Comparison of ENCODE assay signal across 24 cellular contexts in genomic region chr17:16108386-16108785, GRCh38.
DNase-seq lines count a peak whose midpoint lies in the region; ATAC-seq, FAIRE-seq and TF ChIP-seq lines count a peak whose summit lies in the region.
"Had no signal": no experiment of that assay in that cellular context is flagged by ENCODE, and none has a peak within 500 bp of the region (broad histone marks: within the 10 kb centered on the region; RNA-seq: fewer than 3 reads in every experiment).

No MANE protein-coding gene starts in this region.

- 84% methylated on average over 1 of the region's 1 CpG for WGBS in right lobe of liver (ENCODE audit: insufficient coverage, low coverage, low lambda C conversion rate, missing lambda C conversion rate)
- 98% methylated on average over 1 of the region's 1 CpG for WGBS in HepG2 (ENCODE audit: low lambda C conversion rate)

- POLR2A ChIA-PET in HepG2 (lab: Yijun Ruan, JAX): no interaction called here

- no peak for TF ChIP-seq EP300 in HepG2 (IDR thresholded peaks at IDR 0.05; ENCODE audit: low read depth in 2 of 2, low read length in 2 of 2)
- no peak for TF ChIP-seq EP300 in HepG2 (CRISPR knock-in tag; IDR thresholded peaks at IDR 0.05; ENCODE audit: borderline replicate concordance)

- H3K4me3 ChIP-seq in right lobe of liver: no peak overlapping the region
- no peak overlapping the region for H3K4me3 ChIP-seq in HepG2 (replicated peaks in 1 of 3; ENCODE audit: insufficient read depth in 1 of 3, low read depth in 2 of 3, low read length in 3 of 3)
- H3K4me3 ChIP-seq in uterus: no peak overlapping the region
- H3K4me3 ChIP-seq: BLaER1 treated with 17β-estradiol and CSF1 and Interleukin-3, amounts not matched to agents 10 nM and 100 nM; GM12878; GM23338 had no signal

- no peak for TF ChIP-seq POLR2A in right lobe of liver (IDR thresholded peaks at IDR 0.05)
- no peak for TF ChIP-seq POLR2A in HepG2 (IDR thresholded peaks at IDR 0.05; ENCODE audit: insufficient read depth in 1 of 2, low read depth in 2 of 2, low read length in 2 of 2)
- no peak for TF ChIP-seq POLR2A in uterus (IDR thresholded peaks at IDR 0.05)

- H3K4me1 ChIP-seq in right lobe of liver (peaks cover 0 to 20% (median 6%) of the 10 kb centered on the region in 4 donors), HepG2 (ENCODE audit: insufficient read depth, low read length) (peaks cover 23% of the 10 kb centered on the region), uterus (peaks cover 0 to 9% of the 10 kb centered on the region in 2 donors)
- H3K4me1 ChIP-seq: BE2C; BLaER1 treated with 17β-estradiol and CSF1 and Interleukin-3, amounts not matched to agents 10 nM and 100 nM had no signal

- no peaks in the 10 kb centered on the region for H4K20me1 ChIP-seq in HepG2 (ENCODE audit: insufficient read depth, low read length)

- peak overlapping the region in 1 of 3 donors; percentile 46 for H3K27ac ChIP-seq in right lobe of liver
- H3K27ac ChIP-seq in HepG2 (ENCODE audit: extremely low read length, insufficient read depth, low read length): no peak overlapping the region
- H3K27ac ChIP-seq in VCaP: peak overlapping the region; percentile 31; the same call in 1 of the 2 replicates
- peak overlapping the region; percentile 82 to 94 for H3K27ac ChIP-seq in uterus
- H3K27ac ChIP-seq: 22Rv1; BLaER1 treated with 17β-estradiol and CSF1 and Interleukin-3, amounts not matched to agents 10 nM and 100 nM had no signal

- intact Hi-C loops in right lobe of liver (cut with DNase I): no loop called here
- intact Hi-C loops in HepG2 (cut with micrococcal nuclease; ENCODE audit: unreplicated experiment): no loop called here
- intact Hi-C loops in uterus (cut with DNase I; ENCODE audit: low total_unique reads): no loop called here

- in situ Hi-C loops in HepG2 (cut with HindIII; ENCODE audit: extremely low pct_ligation_motif_present, low pct_unique_long_range_greater_than_20kb): no loop called here

- H3K4me3 Mint-ChIP-seq in stimulated activated effector memory CD8-positive, alpha-beta T cell treated with anti-CD3 and anti-CD28 coated beads, Interleukin-12 subunit alpha, Interleukin-12 subunit beta, amount 100 ng/mL, for 72 hours: no peak overlapping the region
- H3K4me3 Mint-ChIP-seq: CD14-positive monocyte; CD4-positive, alpha-beta T cell; CD8-positive, alpha-beta memory T cell; GM23338; H9 had no signal

- DNase-seq in right lobe of liver (no peak), HepG2 (ENCODE audit: low spot score) (no peak), uterus (no peak), dermis blood vessel endothelial cell (no peak)
- DNase-seq in stimulated activated effector memory CD8-positive, alpha-beta T cell treated with anti-CD3 and anti-CD28 coated beads, Interleukin-12 subunit alpha, Interleukin-12 subunit beta, amount 100 ng/mL, for 72 hours (ENCODE audit: low spot score in 2 of 2): no peak
- DNase-seq: ACHN; AML-193; BE2C; CD4-positive, alpha-beta T cell; CD8-positive, alpha-beta memory T cell; DMS 273 treated with DMSO at 0.1 percent for 48 hours; DMS79; EL; GDM1; H9 had no signal

- no TSS peak for BruUV-seq in HepG2 (replicated peaks; lab: Mats Ljungman, UMichigan)

- H2AFZ ChIP-seq in HepG2 (ENCODE audit: low read length): no peak overlapping the region
- H2AFZ ChIP-seq: GM23338 had no signal

- CTCF ChIA-PET in HepG2 (lab: Yijun Ruan, JAX; ENCODE audit: low intra/inter-chr PET ratio, low total read pairs): no interaction called here

- no peaks in the 10 kb centered on the region for H3K9me3 Mint-ChIP-seq in stimulated activated effector memory CD8-positive, alpha-beta T cell treated with anti-CD3 and anti-CD28 coated beads, Interleukin-12 subunit alpha, Interleukin-12 subunit beta, amount 100 ng/mL, for 72 hours
- H3K9me3 Mint-ChIP-seq: CD14-positive monocyte; CD4-positive, alpha-beta T cell; CD8-positive, alpha-beta memory T cell; GM23338; H9 had no signal

- H3K9ac ChIP-seq in HepG2 (ENCODE audit: insufficient read depth, low read depth, low read length): no peak overlapping the region
- H3K9ac ChIP-seq: BLaER1 treated with 17β-estradiol and CSF1 and Interleukin-3, amounts not matched to agents 10 nM and 100 nM had no signal

- FAIRE-seq in HepG2 (lab: Jason Lieb, UNC): no peak
- FAIRE-seq: D721Med, GM12878, GM19239 had no signal

- H3K36me3 Mint-ChIP-seq in stimulated activated effector memory CD8-positive, alpha-beta T cell treated with anti-CD3 and anti-CD28 coated beads, Interleukin-12 subunit alpha, Interleukin-12 subunit beta, amount 100 ng/mL, for 72 hours: peaks cover 79% of the 10 kb centered on the region

- no peak for TF ChIP-seq CTCF in right lobe of liver (IDR thresholded peaks at IDR 0.05)
- no peak for TF ChIP-seq CTCF in HepG2 (CRISPR knock-in tag; IDR thresholded peaks at IDR 0.05)
- TF ChIP-seq CTCF in VCaP (conservative IDR thresholded peaks at IDR 0.05): no peak
- TF ChIP-seq CTCF in uterus (IDR thresholded peaks at IDR 0.05): no peak

- H3K4me2 ChIP-seq in HepG2 (ENCODE audit: low read depth, low read length): no peak overlapping the region
- H3K4me2 ChIP-seq: BLaER1 treated with 17β-estradiol and CSF1 and Interleukin-3, amounts not matched to agents 10 nM and 100 nM; GM23338 had no signal

- no peaks in the 10 kb centered on the region for H3K27me3 ChIP-seq in right lobe of liver
- no peaks in the 10 kb centered on the region for H3K27me3 ChIP-seq in HepG2 (ENCODE audit: control insufficient read depth in 1 of 2, insufficient read depth in 2 of 2, low read length in 2 of 2)
- no peaks in the 10 kb centered on the region for H3K27me3 ChIP-seq in uterus
- H3K27me3 ChIP-seq: BE2C; BLaER1 treated with 17β-estradiol and CSF1 and Interleukin-3, amounts not matched to agents 10 nM and 100 nM had no signal

- peak; percentile 38 to 62 (median 54) for ATAC-seq in right lobe of liver
- no peak for ATAC-seq in HepG2
- no peak for ATAC-seq in stimulated activated effector memory CD8-positive, alpha-beta T cell treated with anti-CD3 and anti-CD28 coated beads, Interleukin-12 subunit alpha, Interleukin-12 subunit beta, amount 100 ng/mL, for 72 hours
- ATAC-seq: GM12878, GM23338, HCT116 had no signal

- TF ChIP-seq RAD21 in HepG2 (CRISPR knock-in tag; IDR thresholded peaks at IDR 0.05): no peak

- H3K79me2 ChIP-seq in HepG2 (ENCODE audit: insufficient read depth, low read length): no peaks in the 10 kb centered on the region

- H3K36me3 ChIP-seq in right lobe of liver: peaks cover 0 to 4% (median 4%) of the 10 kb centered on the region in 4 donors
- H3K36me3 ChIP-seq in HepG2 (replicated peaks in 1 of 2; ENCODE audit: control insufficient read depth in 1 of 2, insufficient read depth in 2 of 2, low read length in 2 of 2): peaks cover 7 to 50% of the 10 kb centered on the region in 2 experiments
- no peaks in the 10 kb centered on the region for H3K36me3 ChIP-seq in uterus
- H3K36me3 ChIP-seq: BE2C had no signal

- H3K4me1 Mint-ChIP-seq in stimulated activated effector memory CD8-positive, alpha-beta T cell treated with anti-CD3 and anti-CD28 coated beads, Interleukin-12 subunit alpha, Interleukin-12 subunit beta, amount 100 ng/mL, for 72 hours: peaks cover 12% of the 10 kb centered on the region
- H3K4me1 Mint-ChIP-seq: CD14-positive monocyte, GM23338 had no signal

- no peaks in the 10 kb centered on the region for H3K9me3 ChIP-seq in right lobe of liver
- no peaks in the 10 kb centered on the region for H3K9me3 ChIP-seq in HepG2 (ENCODE audit: low read length)
- no peaks in the 10 kb centered on the region for H3K9me3 ChIP-seq in uterus
- H3K9me3 ChIP-seq: BE2C had no signal

- no peak overlapping the region for H3K27ac Mint-ChIP-seq in stimulated activated effector memory CD8-positive, alpha-beta T cell treated with anti-CD3 and anti-CD28 coated beads, Interleukin-12 subunit alpha, Interleukin-12 subunit beta, amount 100 ng/mL, for 72 hours
- H3K27ac Mint-ChIP-seq: CD14-positive monocyte; CD4-positive, alpha-beta T cell; GM23338; H9 had no signal

TF ChIP-seq in HepG2, 621 proteins besides CTCF, POLR2A, EP300 and RAD21 (continues in another document):
- TF ChIP-seq LCORL (IDR thresholded peaks at IDR 0.05): no peak
- no peak for TF ChIP-seq LCORL (CRISPR knock-in tag; IDR thresholded peaks at IDR 0.05)
- TF ChIP-seq SOX13 (IDR thresholded peaks at IDR 0.05): no peak
- no peak for TF ChIP-seq SOX13 (CRISPR knock-in tag; conservative IDR thresholded peaks at IDR 0.05 in 1 of 2, IDR thresholded peaks at IDR 0.05 in 1 of 2)
- no peak for TF ChIP-seq PAWR (CRISPR knock-in tag; IDR thresholded peaks at IDR 0.05; ENCODE audit: borderline replicate concordance)
- TF ChIP-seq ZNF160 (CRISPR knock-in tag; IDR thresholded peaks at IDR 0.05): no peak
- TF ChIP-seq SSRP1 (CRISPR knock-in tag; IDR thresholded peaks at IDR 0.05): no peak
- TF ChIP-seq CSRNP2 (CRISPR knock-in tag; conservative IDR thresholded peaks at IDR 0.05; ENCODE audit: low read depth): no peak
- no peak for TF ChIP-seq MZF1 (CRISPR knock-in tag; IDR thresholded peaks at IDR 0.05; ENCODE audit: borderline replicate concordance)
- TF ChIP-seq ZNF850 (CRISPR knock-in tag; conservative IDR thresholded peaks at IDR 0.05): no peak
- TF ChIP-seq HOMEZ (CRISPR knock-in tag; IDR thresholded peaks at IDR 0.05; ENCODE audit: low read depth): no peak
- no peak for TF ChIP-seq SATB2 (CRISPR knock-in tag; IDR thresholded peaks at IDR 0.05)
- TF ChIP-seq ZSCAN25 (CRISPR knock-in tag; IDR thresholded peaks at IDR 0.05): no peak

Comparison
In these comparisons a context has a peak if more than half of its experiments do, and no peak if none do; other contexts are left out.
1. ATAC-seq: peak in right lobe of liver (4 of 4); none in HepG2 (single experiment) and stimulated activated effector memory CD8-positive, alpha-beta T cell treated with anti-CD3 and anti-CD28 coated beads, Interleukin-12 subunit alpha, Interleukin-12 subunit beta, amount 100 ng/mL, for 72 hours (single experiment).